Comparison of ENCODE assay signal across 1 cellular context in the genomic region with DNA sequence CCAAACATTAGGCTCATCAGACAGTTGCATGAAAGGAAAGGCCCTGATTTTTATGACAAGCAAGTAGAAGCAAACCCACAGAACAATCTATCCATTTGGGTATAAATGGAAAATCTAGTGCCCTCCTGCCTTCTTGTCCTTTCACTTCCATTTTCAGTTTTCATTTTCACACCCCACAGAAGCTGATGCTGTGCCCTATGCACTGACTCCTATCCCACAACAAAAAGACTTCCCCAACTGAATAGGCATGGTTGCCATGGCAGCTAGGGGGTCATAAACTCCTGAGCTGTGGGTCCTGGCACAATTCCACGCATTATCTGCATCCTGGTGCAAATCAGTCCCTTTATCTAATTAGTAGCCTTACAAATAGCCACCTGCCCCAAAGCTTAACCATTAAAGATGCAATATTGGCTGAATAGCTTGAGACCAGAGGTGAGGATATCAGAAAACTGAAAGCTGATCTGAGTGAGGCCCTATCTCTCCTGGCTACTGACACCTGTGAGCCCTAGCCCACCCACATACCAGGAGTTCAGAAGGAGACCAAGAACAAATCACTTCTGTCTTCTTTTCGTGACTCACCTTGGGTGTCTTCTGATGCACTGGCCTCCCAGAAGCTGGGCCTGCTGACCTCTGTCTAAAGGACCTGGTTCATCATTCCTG.
TF ChIP-seq lines count a peak whose summit lies in the region.

No MANE protein-coding gene starts in this region.

TF ChIP-seq in GM12878, 131 proteins besides CTCF, POLR2A, EP300 and RAD21 (continued from another document):
- TF ChIP-seq, protein P1, sequence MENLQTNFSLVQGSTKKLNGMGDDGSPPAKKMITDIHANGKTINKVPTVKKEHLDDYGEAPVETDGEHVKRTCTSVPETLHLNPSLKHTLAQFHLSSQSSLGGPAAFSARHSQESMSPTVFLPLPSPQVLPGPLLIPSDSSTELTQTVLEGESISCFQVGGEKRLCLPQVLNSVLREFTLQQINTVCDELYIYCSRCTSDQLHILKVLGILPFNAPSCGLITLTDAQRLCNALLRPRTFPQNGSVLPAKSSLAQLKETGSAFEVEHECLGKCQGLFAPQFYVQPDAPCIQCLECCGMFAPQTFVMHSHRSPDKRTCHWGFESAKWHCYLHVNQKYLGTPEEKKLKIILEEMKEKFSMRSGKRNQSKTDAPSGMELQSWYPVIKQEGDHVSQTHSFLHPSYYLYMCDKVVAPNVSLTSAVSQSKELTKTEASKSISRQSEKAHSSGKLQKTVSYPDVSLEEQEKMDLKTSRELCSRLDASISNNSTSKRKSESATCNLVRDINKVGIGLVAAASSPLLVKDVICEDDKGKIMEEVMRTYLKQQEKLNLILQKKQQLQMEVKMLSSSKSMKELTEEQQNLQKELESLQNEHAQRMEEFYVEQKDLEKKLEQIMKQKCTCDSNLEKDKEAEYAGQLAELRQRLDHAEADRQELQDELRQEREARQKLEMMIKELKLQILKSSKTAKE (IDR thresholded peaks at IDR 0.05; ENCODE audit: low read depth, poor library complexity, severe bottlenecking) = no peak
- TF ChIP-seq RBBP5 (conservative IDR thresholded peaks at IDR 0.05) (no peak), YY1 (IDR thresholded peaks at IDR 0.05; ENCODE audit: low read depth, low read length) (no peak), NRF1 (conservative IDR thresholded peaks at IDR 0.05; ENCODE audit: low read depth, low read length) (no peak), ASH2L (IDR thresholded peaks at IDR 0.05; ENCODE audit: borderline replicate concordance, low read depth) (no peak), IRF4 (IDR thresholded peaks at IDR 0.05; ENCODE audit: low read depth, low read length) (no peak), NR2F1 (conservative IDR thresholded peaks at IDR 0.05) (peak; percentile 85), FOXM1 (IDR thresholded peaks at IDR 0.05; ENCODE audit: low read depth, low read length) (no peak), SUZ12 (IDR thresholded peaks at IDR 0.05; ENCODE audit: unreplicated experiment) (no peak), ZNF24 (IDR thresholded peaks at IDR 0.05) (no peak), DPF2 (IDR thresholded peaks at IDR 0.05) (0 out of 2 replicates have a peak, but pooled peaks have one; percentile 20), TARDBP (IDR thresholded peaks at IDR 0.05; ENCODE audit: borderline replicate concordance) (no peak), ZNF207 (IDR thresholded peaks at IDR 0.05; ENCODE audit: borderline replicate concordance) (no peak), MTA2 (IDR thresholded peaks at IDR 0.05; ENCODE audit: low read depth) (peak; percentile 45), RCOR1 (conservative IDR thresholded peaks at IDR 0.05; ENCODE audit: low read depth, low read length) (no peak), SPI1 (IDR thresholded peaks at IDR 0.05; ENCODE audit: borderline replicate concordance, insufficient read depth, low read depth, low read length) (no peak), IKZF1 (conservative IDR thresholded peaks at IDR 0.05) (peak; percentile 59), SREBF2 (IDR thresholded peaks at IDR 0.05; ENCODE audit: low read length) (no peak), NBN (IDR thresholded peaks at IDR 0.05) (0 out of 2 replicates have a peak, but pooled peaks have one; percentile 26), RFX5 (IDR thresholded peaks at IDR 0.05; ENCODE audit: low read depth, low read length) (no peak), MYB (IDR thresholded peaks at IDR 0.05; ENCODE audit: borderline replicate concordance, low read depth, low read length) (no peak), RUNX3 (IDR thresholded peaks at IDR 0.05; ENCODE audit: low read length) (peak; percentile 65), CEBPB (IDR thresholded peaks at IDR 0.05; ENCODE audit: borderline replicate concordance in 1 of 2, low read depth in 2 of 2, low read length in 2 of 2) (no peak), NFYA (IDR thresholded peaks at IDR 0.05; ENCODE audit: borderline replicate concordance, low read depth, low read length) (no peak), YBX1 (IDR thresholded peaks at IDR 0.05) (no peak), CREM (IDR thresholded peaks at IDR 0.05; ENCODE audit: low read depth) (0 out of 2 replicates have a peak, but pooled peaks have one; percentile 20), STAT3 (IDR thresholded peaks at IDR 0.05; ENCODE audit: low read depth, low read length) (0 out of 2 replicates have a peak, but pooled peaks have one; percentile 19), BRCA1 (IDR thresholded peaks at IDR 0.05; ENCODE audit: low read depth, low read length) (no peak), FOXK2 (IDR thresholded peaks at IDR 0.05) (no peak), CBFB (IDR thresholded peaks at IDR 0.05; ENCODE audit: low read depth) (0 out of 2 replicates have a peak, but pooled peaks have one; percentile 23), STAT1 (conservative IDR thresholded peaks at IDR 0.05) (no peak), NR2C1 (IDR thresholded peaks at IDR 0.05) (0 out of 2 replicates have a peak, but pooled peaks have one; percentile 6), IKZF2 (IDR thresholded peaks at IDR 0.05) (peak; percentile 49 to 67; a peak in 3 of 4 replicates), GABPA (IDR thresholded peaks at IDR 0.05; ENCODE audit: low read depth) (no peak), RB1 (IDR thresholded peaks at IDR 0.05; ENCODE audit: borderline replicate concordance) (0 out of 2 replicates have a peak, but pooled peaks have one; percentile 25), EED (IDR thresholded peaks at IDR 0.05; ENCODE audit: low read depth) (peak; percentile 47; the same call in 1 of the 2 replicates), NR2C2 (IDR thresholded peaks at IDR 0.05; ENCODE audit: borderline replicate concordance, control insufficient read depth, insufficient read length, low read depth) (no peak), RELA (IDR thresholded peaks at IDR 0.05; ENCODE audit: borderline replicate concordance, partially characterized antibody) (no peak), BCL11A (IDR thresholded peaks at IDR 0.05; ENCODE audit: low read depth, low read length) (no peak), TCF7 (IDR thresholded peaks at IDR 0.05; ENCODE audit: borderline replicate concordance) (0 out of 2 replicates have a peak, but pooled peaks have one; percentile 32), NFIC (IDR thresholded peaks at IDR 0.05; ENCODE audit: low read depth, low read length) (peak; percentile 33; the same call in 1 of the 2 replicates), TBL1XR1 (IDR thresholded peaks at IDR 0.05; ENCODE audit: low read depth, low read length) (no peak)
- TF ChIP-seq, protein P2, sequence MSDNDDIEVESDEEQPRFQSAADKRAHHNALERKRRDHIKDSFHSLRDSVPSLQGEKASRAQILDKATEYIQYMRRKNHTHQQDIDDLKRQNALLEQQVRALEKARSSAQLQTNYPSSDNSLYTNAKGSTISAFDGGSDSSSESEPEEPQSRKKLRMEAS (IDR thresholded peaks at IDR 0.05; ENCODE audit: low read depth, low read length) = no peak
- TF ChIP-seq, protein P3, sequence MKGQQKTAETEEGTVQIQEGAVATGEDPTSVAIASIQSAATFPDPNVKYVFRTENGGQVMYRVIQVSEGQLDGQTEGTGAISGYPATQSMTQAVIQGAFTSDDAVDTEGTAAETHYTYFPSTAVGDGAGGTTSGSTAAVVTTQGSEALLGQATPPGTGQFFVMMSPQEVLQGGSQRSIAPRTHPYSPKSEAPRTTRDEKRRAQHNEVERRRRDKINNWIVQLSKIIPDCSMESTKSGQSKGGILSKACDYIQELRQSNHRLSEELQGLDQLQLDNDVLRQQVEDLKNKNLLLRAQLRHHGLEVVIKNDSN (IDR thresholded peaks at IDR 0.05; ENCODE audit: borderline replicate concordance, extremely low read length, insufficient read depth, low read depth, low read length) = no peak
- TF ChIP-seq, protein P4, sequence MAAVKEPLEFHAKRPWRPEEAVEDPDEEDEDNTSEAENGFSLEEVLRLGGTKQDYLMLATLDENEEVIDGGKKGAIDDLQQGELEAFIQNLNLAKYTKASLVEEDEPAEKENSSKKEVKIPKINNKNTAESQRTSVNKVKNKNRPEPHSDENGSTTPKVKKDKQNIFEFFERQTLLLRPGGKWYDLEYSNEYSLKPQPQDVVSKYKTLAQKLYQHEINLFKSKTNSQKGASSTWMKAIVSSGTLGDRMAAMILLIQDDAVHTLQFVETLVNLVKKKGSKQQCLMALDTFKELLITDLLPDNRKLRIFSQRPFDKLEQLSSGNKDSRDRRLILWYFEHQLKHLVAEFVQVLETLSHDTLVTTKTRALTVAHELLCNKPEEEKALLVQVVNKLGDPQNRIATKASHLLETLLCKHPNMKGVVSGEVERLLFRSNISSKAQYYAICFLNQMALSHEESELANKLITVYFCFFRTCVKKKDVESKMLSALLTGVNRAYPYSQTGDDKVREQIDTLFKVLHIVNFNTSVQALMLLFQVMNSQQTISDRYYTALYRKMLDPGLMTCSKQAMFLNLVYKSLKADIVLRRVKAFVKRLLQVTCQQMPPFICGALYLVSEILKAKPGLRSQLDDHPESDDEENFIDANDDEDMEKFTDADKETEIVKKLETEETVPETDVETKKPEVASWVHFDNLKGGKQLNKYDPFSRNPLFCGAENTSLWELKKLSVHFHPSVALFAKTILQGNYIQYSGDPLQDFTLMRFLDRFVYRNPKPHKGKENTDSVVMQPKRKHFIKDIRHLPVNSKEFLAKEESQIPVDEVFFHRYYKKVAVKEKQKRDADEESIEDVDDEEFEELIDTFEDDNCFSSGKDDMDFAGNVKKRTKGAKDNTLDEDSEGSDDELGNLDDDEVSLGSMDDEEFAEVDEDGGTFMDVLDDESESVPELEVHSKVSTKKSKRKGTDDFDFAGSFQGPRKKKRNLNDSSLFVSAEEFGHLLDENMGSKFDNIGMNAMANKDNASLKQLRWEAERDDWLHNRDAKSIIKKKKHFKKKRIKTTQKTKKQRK (IDR thresholded peaks at IDR 0.05; ENCODE audit: low read depth, low read length) = no peak
- TF ChIP-seq, protein P5, sequence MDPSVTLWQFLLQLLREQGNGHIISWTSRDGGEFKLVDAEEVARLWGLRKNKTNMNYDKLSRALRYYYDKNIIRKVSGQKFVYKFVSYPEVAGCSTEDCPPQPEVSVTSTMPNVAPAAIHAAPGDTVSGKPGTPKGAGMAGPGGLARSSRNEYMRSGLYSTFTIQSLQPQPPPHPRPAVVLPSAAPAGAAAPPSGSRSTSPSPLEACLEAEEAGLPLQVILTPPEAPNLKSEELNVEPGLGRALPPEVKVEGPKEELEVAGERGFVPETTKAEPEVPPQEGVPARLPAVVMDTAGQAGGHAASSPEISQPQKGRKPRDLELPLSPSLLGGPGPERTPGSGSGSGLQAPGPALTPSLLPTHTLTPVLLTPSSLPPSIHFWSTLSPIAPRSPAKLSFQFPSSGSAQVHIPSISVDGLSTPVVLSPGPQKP (IDR thresholded peaks at IDR 0.05; ENCODE audit: low read depth, low read length) = no peak
- TF ChIP-seq, protein P6, sequence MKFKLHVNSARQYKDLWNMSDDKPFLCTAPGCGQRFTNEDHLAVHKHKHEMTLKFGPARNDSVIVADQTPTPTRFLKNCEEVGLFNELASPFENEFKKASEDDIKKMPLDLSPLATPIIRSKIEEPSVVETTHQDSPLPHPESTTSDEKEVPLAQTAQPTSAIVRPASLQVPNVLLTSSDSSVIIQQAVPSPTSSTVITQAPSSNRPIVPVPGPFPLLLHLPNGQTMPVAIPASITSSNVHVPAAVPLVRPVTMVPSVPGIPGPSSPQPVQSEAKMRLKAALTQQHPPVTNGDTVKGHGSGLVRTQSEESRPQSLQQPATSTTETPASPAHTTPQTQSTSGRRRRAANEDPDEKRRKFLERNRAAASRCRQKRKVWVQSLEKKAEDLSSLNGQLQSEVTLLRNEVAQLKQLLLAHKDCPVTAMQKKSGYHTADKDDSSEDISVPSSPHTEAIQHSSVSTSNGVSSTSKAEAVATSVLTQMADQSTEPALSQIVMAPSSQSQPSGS (IDR thresholded peaks at IDR 0.05; ENCODE audit: low read length) = no peak
